ENCODE assay signal across 8 cellular contexts in genomic region chr22:19174106-19175025, GRCh38. TPM values are rescaled to one million over a fixed set of nuclear protein-coding genes. Genes with fewer than 3 reads are reported as not detected.
DNase-seq lines count a peak whose midpoint lies in the region; ATAC-seq and TF ChIP-seq lines count a peak whose summit lies in the region.

No MANE protein-coding gene starts in this region.

- CTCF ChIA-PET in GM10248 (lab: Yijun Ruan, JAX): interaction anchor here (1.0 to 1.8 kb wide), 4 partner anchors 10 to 59 kb away, joined by 3 to 6 read pairs (median 4); partner anchors contain the start of gene ESS2

- peak; percentile 72 for DNase-seq in GM12865 (ENCODE audit: low read depth)
- DNase-seq in NOMO-1 treated with DMSO at 0.1 percent for 48 hours (lab: John Stamatoyannopoulos, UW; ENCODE audit: unreplicated experiment): peak; percentile 54
- DNase-seq in epithelial cell of proximal tubule (ENCODE audit: low read depth): peak; percentile 25
- peak; percentile 47 for DNase-seq in renal cortical epithelial cell (ENCODE audit: low read depth)
- no peak for DNase-seq in NCI-H82 treated with DMSO at 0.1 percent for 48 hours (lab: John Stamatoyannopoulos, UW; ENCODE audit: unreplicated experiment)
- no peak for DNase-seq in GM10248 (ENCODE audit: extremely low spot score)
- DNase-seq in NCI-H187 (lab: John Stamatoyannopoulos, UW): no peak

- ATAC-seq in HG03045 (IDR thresholded peaks at IDR 0.05; ENCODE audit: unreplicated experiment): no peak

- H3K4me3 ChIP-seq in GM12865 (ENCODE audit: low read depth, low read length) (peak overlapping the region; percentile 93), epithelial cell of proximal tubule (ENCODE audit: low read depth, low read length) (no peak overlapping the region)

- TF ChIP-seq CTCF in GM12865 (IDR thresholded peaks at IDR 0.05; ENCODE audit: insufficient read depth, low read depth, low read length, missing control alignments) (no peak), epithelial cell of proximal tubule (conservative IDR thresholded peaks at IDR 0.05; ENCODE audit: low read depth, low read length) (no peak), GM10248 (IDR thresholded peaks at IDR 0.05; ENCODE audit: control extremely low read depth, extremely low read depth, low read depth, missing control alignments) (no peak)

- POLR2A ChIA-PET in GM10248 (lab: Yijun Ruan, JAX): interaction anchor here (0.6 kb wide), 1 partner anchor 30 kb away, joined by 3 read pairs; no protein-coding TSS in a partner anchor

RNA-seq across cellular contexts. Expression of gene SLC25A1, which starts 4.2 kb away (rescaled TPM):
- 168 and 211 TPM in 2 replicates for total RNA-seq in epithelial cell of proximal tubule
- 175 and 192 TPM in 2 replicates for total RNA-seq in renal cortical epithelial cell

RNA-seq across cellular contexts. Expression of gene GSC2, which starts 24.3 kb away (rescaled TPM):
- total RNA-seq in epithelial cell of proximal tubule (not detected in 2 replicates), renal cortical epithelial cell (not detected in 2 replicates)

RNA-seq across cellular contexts. Expression of gene ESS2, which starts 29.9 kb away (rescaled TPM):
- total RNA-seq in epithelial cell of proximal tubule: 17.5 and 25.7 TPM in 2 replicates
- 12.9 and 13.2 TPM in 2 replicates for total RNA-seq in renal cortical epithelial cell

RNA-seq across cellular contexts. Expression of gene TSSK2, which starts 43.3 kb away (rescaled TPM):
- total RNA-seq in epithelial cell of proximal tubule: not detected in 2 replicates
- not detected in 2 replicates for total RNA-seq in renal cortical epithelial cell

RNA-seq across cellular contexts. Expression of gene DGCR2, which starts 52.2 kb away (rescaled TPM):
- total RNA-seq in epithelial cell of proximal tubule: 44.8 and 51.7 TPM in 2 replicates
- total RNA-seq in renal cortical epithelial cell: 73.8 and 131 TPM in 2 replicates

Comparison
In these comparisons a context has a peak if more than half of its experiments do, and no peak if none do; other contexts are left out.
1. DNase-seq: peak in GM12865 (single experiment), NOMO-1 treated with DMSO at 0.1 percent for 48 hours (single experiment), epithelial cell of proximal tubule (single experiment) and renal cortical epithelial cell (single experiment); none in NCI-H82 treated with DMSO at 0.1 percent for 48 hours (single experiment), GM10248 (single experiment) and NCI-H187 (0 of 2).